Comparison of ENCODE assay signal across 13 cellular contexts in genomic region chr3:35383719-35384555, GRCh38.
DNase-seq lines count a peak whose midpoint lies in the region; ATAC-seq and TF ChIP-seq lines count a peak whose summit lies in the region.
"Had no signal": no experiment of that assay in that cellular context is flagged by ENCODE, and none has a peak within 500 bp of the region (broad histone marks: within the 10 kb centered on the region; RNA-seq: fewer than 3 reads in every experiment).

No MANE protein-coding gene starts in this region.

- H3K9me3 ChIP-seq in OCI-LY3 (ENCODE audit: insufficient read depth, low read length) (no peaks in the 10 kb centered on the region), neural cell (ENCODE audit: low read length) (no peaks in the 10 kb centered on the region)

- TF ChIP-seq CTCF in OCI-LY3 (IDR thresholded peaks at IDR 0.05; ENCODE audit: low read depth, low read length) (no peak), neural cell (IDR thresholded peaks at IDR 0.05; ENCODE audit: poor library complexity, severe bottlenecking) (no peak)

- H3F3A ChIP-seq in neural cell (ENCODE audit: insufficient read depth, low read length, poor library complexity, severe bottlenecking) = no peaks in the 10 kb centered on the region

- H2AFZ ChIP-seq in OCI-LY3 (ENCODE audit: low read depth, low read length) (peak overlapping the region; percentile 49; the same call in 1 of the 2 replicates), neural cell (ENCODE audit: low read depth, low read length) (no peak overlapping the region)

- DNase-seq in DMS 273 (lab: John Stamatoyannopoulos, UW; ENCODE audit: unreplicated experiment) (peak; percentile 96), retina (no peak)
- DNase-seq in activated T-cell treated with anti-CD3 and anti-CD28 coated beads, Interleukin-2, amount 50 U/mL, for 1 hour = no peak
- DNase-seq in activated CD4-positive, CD25-positive, alpha-beta regulatory T cell (lab: John Stamatoyannopoulos, UW) = no peak
- DNase-seq: activated T-cell treated with anti-CD3 and anti-CD28 coated beads, Interleukin-2, amount 50 U/mL, for 4 hours had no signal

- peak; percentile 15 for TF ChIP-seq EP300 in neural cell (conservative IDR thresholded peaks at IDR 0.05; ENCODE audit: poor library complexity, severe bottlenecking)

- H3K27ac ChIP-seq in OCI-LY3 (ENCODE audit: low read length) (no peak overlapping the region), cingulate gyrus (ENCODE audit: low read depth, low read length) (peak overlapping the region; percentile 19), neural cell (ENCODE audit: low read length) (peak overlapping the region; percentile 40)
- H3K27ac ChIP-seq: C4-2B, VCaP had no signal

- no peaks in the 10 kb centered on the region for H3K79me2 ChIP-seq in OCI-LY3 (ENCODE audit: low read length)
- no peaks in the 10 kb centered on the region for H3K79me2 ChIP-seq in neural cell (replicated peaks; ENCODE audit: insufficient read depth, low read length)

- H3K4me3 ChIP-seq in OCI-LY3 (ENCODE audit: low read length) = no peak overlapping the region
- peak overlapping the region; percentile 37 for H3K4me3 ChIP-seq in neural cell (ENCODE audit: low read length)

- H3K27me3 ChIP-seq in OCI-LY3 (ENCODE audit: low read depth, low read length) (no peaks in the 10 kb centered on the region), neural cell (ENCODE audit: insufficient read depth, low read depth, low read length) (no peaks in the 10 kb centered on the region)

- H3K9me2 ChIP-seq in neural cell (ENCODE audit: insufficient read depth, low read length) = no peaks in the 10 kb centered on the region

- peaks cover 9% of the 10 kb centered on the region for H3K4me1 ChIP-seq in OCI-LY3 (ENCODE audit: low read length)

- H4K20me1 ChIP-seq in OCI-LY3 (ENCODE audit: insufficient read depth, low read length) = no peaks in the 10 kb centered on the region
- H4K20me1 ChIP-seq in neural cell (ENCODE audit: insufficient read depth) = no peaks in the 10 kb centered on the region

- peak; percentile 8 for TF ChIP-seq RAD21 in neural cell (conservative IDR thresholded peaks at IDR 0.05)

- H3K36me3 ChIP-seq in OCI-LY3 (replicated peaks; ENCODE audit: low read depth, low read length) (no peaks in the 10 kb centered on the region), neural cell (ENCODE audit: insufficient read depth, low read length) (no peaks in the 10 kb centered on the region)

- H3K4me2 ChIP-seq in OCI-LY3 (ENCODE audit: low read length) = peak overlapping the region; percentile 40
- no peak overlapping the region for H3K4me2 ChIP-seq in neural cell (ENCODE audit: low read length)

- H3K9ac ChIP-seq in OCI-LY3 (ENCODE audit: low read length) (no peak overlapping the region), neural cell (ENCODE audit: low read length) (no peak overlapping the region)

- ATAC-seq in HG02981 (IDR thresholded peaks at IDR 0.05; ENCODE audit: unreplicated experiment) = no peak
- ATAC-seq: activated T-cell treated with anti-CD3 and anti-CD28 coated beads, Interleukin-2, amount 50 U/mL, for 4 hours; Right ventricle myocardium inferior; stimulated activated memory B cell treated with anti-CD40 and anti-IgM and Interleukin-4, amounts not matched to agents 10 μg/mL and 1 μg/mL and 100 μg/mL, for 72 hours had no signal

TF ChIP-seq in neural cell, 6 proteins besides CTCF, POLR2A, EP300 and RAD21:
- TF ChIP-seq SMC3 (conservative IDR thresholded peaks at IDR 0.05; ENCODE audit: poor library complexity) (no peak), POLR2AphosphoS5 (IDR thresholded peaks at IDR 0.05) (no peak), TAF1 (IDR thresholded peaks at IDR 0.05; ENCODE audit: low read depth) (no peak), REST (IDR thresholded peaks at IDR 0.05; ENCODE audit: borderline replicate concordance) (no peak), EZH2 (IDR thresholded peaks at IDR 0.05; ENCODE audit: borderline replicate concordance, insufficient read depth, low read length, poor library complexity, severe bottlenecking) (no peak), MXI1 (conservative IDR thresholded peaks at IDR 0.05; ENCODE audit: poor library complexity, severe bottlenecking) (no peak)
TF ChIP-seq in neural cell: peak in this region for 0.
